Comparison of ENCODE assay signal across 9 cellular contexts in genomic region chr10:29689001-29689400, GRCh38. TPM values are rescaled to one million over a fixed set of nuclear protein-coding genes. Genes with fewer than 3 reads are reported as not detected.
DNase-seq lines count a peak whose midpoint lies in the region; ATAC-seq, FAIRE-seq and TF ChIP-seq lines count a peak whose summit lies in the region.
"Had no signal": no experiment of that assay in that cellular context is flagged by ENCODE, and none has a peak within 500 bp of the region (broad histone marks: within the 10 kb centered on the region; RNA-seq: fewer than 3 reads in every experiment).

No MANE protein-coding gene starts in this region.

- WGBS in smooth muscle cell (ENCODE audit: low lambda C conversion rate): 34% methylated on average over 7 of the region's 7 CpGs

- H3F3A ChIP-seq in PC-3 (ENCODE audit: low read length, unreplicated experiment): no peaks in the 10 kb centered on the region
- H3F3A ChIP-seq in smooth muscle cell (ENCODE audit: low read depth): peaks cover 21% of the 10 kb centered on the region

- no peaks in the 10 kb centered on the region for H3K9me1 ChIP-seq in endothelial cell of umbilical vein (replicated peaks; ENCODE audit: control insufficient read depth, extremely low read depth, insufficient read depth, low read length)

- DNase-seq in SKM-1 treated with dmso at 0.1 percent for 144 hours (lab: John Stamatoyannopoulos, UW; ENCODE audit: unreplicated experiment) (peak; percentile 0), SKM-1 (lab: John Stamatoyannopoulos, UW; ENCODE audit: unreplicated experiment) (no peak), PC-3 (peak; percentile 76), endothelial cell of umbilical vein (ENCODE audit: low read depth, low spot score) (peak; percentile 89), smooth muscle cell (lab: John Stamatoyannopoulos, UW; ENCODE audit: unreplicated experiment) (no peak), omental fat pad (ENCODE audit: low spot score) (no peak), Peyer's patch (no peak)

- POLR2A ChIA-PET in PC-3 (lab: Charles Lee; ENCODE audit: unreplicated experiment) (interaction anchor here (0.6 kb wide), 1 partner anchor 41 kb away, joined by 4 read pairs; no protein-coding TSS in a partner anchor), endothelial cell of umbilical vein (lab: Charles Lee) (interaction anchor here (0.8 to 1.2 kb wide), 2 partner anchors 11 to 28 kb away, joined by 3 to 5 read pairs; no protein-coding TSS in a partner anchor)

- H3K9ac ChIP-seq in PC-3 (ENCODE audit: low read length) (no peak overlapping the region), endothelial cell of umbilical vein (replicated peaks; ENCODE audit: extremely low read depth, insufficient read depth, low read length) (peak overlapping the region; percentile 40), smooth muscle cell (ENCODE audit: low read depth) (no peak overlapping the region)

- TF ChIP-seq CTCF in PC-3 (conservative IDR thresholded peaks at IDR 0.05; ENCODE audit: low read depth, low read length) (no peak), endothelial cell of umbilical vein (IDR thresholded peaks at IDR 0.05; ENCODE audit: extremely low read depth in 1 of 2, insufficient read depth in 1 of 2, low read depth in 1 of 2, low read length in 2 of 2) (no peak), smooth muscle cell (IDR thresholded peaks at IDR 0.05; ENCODE audit: borderline replicate concordance, insufficient read depth, poor library complexity, severe bottlenecking) (no peak), omental fat pad (IDR thresholded peaks at IDR 0.05) (no peak), Peyer's patch (IDR thresholded peaks at IDR 0.05) (no peak)

- H3K27ac ChIP-seq in PC-3 (ENCODE audit: low read length) (peak overlapping the region; percentile 56), endothelial cell of umbilical vein (ENCODE audit: insufficient read depth, low read depth, low read length) (peak overlapping the region; percentile 61), smooth muscle cell (ENCODE audit: low read depth) (peak overlapping the region; percentile 29), Peyer's patch (no peak overlapping the region)

- H3K4me2 ChIP-seq in PC-3 (ENCODE audit: low read length): peak overlapping the region; percentile 66
- peak overlapping the region; percentile 39 for H3K4me2 ChIP-seq in endothelial cell of umbilical vein (ENCODE audit: insufficient read depth, low read length)
- peak overlapping the region; percentile 42 for H3K4me2 ChIP-seq in smooth muscle cell

- TF ChIP-seq POLR2A in endothelial cell of umbilical vein (IDR thresholded peaks at IDR 0.05; ENCODE audit: low read depth, low read length) (no peak), Peyer's patch (IDR thresholded peaks at IDR 0.05) (no peak)

- H3K9me3 ChIP-seq in PC-3 (ENCODE audit: low read length) (no peaks in the 10 kb centered on the region), endothelial cell of umbilical vein (replicated peaks; ENCODE audit: control insufficient read depth, insufficient read depth, low read length) (no peaks in the 10 kb centered on the region), smooth muscle cell (replicated peaks; ENCODE audit: low read depth) (no peaks in the 10 kb centered on the region), Peyer's patch (no peaks in the 10 kb centered on the region)

- peaks cover 37% of the 10 kb centered on the region for H3K4me1 ChIP-seq in PC-3 (ENCODE audit: insufficient read depth, low read length)
- peaks cover 49% of the 10 kb centered on the region for H3K4me1 ChIP-seq in endothelial cell of umbilical vein (ENCODE audit: control insufficient read depth, extremely low read depth, insufficient read depth, low read length)
- H3K4me1 ChIP-seq in smooth muscle cell (ENCODE audit: low read depth): peaks cover 13% of the 10 kb centered on the region
- H3K4me1 ChIP-seq in Peyer's patch: no peaks in the 10 kb centered on the region

- H3K4me3 ChIP-seq in PC-3 (ENCODE audit: low read length): no peak overlapping the region
- no peak overlapping the region for H3K4me3 ChIP-seq in endothelial cell of umbilical vein (replicated peaks in 1 of 3; ENCODE audit: insufficient read depth in 1 of 3, low read depth in 1 of 3, low read length in 3 of 3)
- H3K4me3 ChIP-seq in smooth muscle cell: no peak overlapping the region
- no peak overlapping the region for H3K4me3 ChIP-seq in Peyer's patch

- CTCF ChIA-PET in PC-3 (lab: Charles Lee): interaction anchor here (0.5 to 0.6 kb wide), 2 partner anchors 55 to 61 kb away, joined by 3 to 4 read pairs; no protein-coding TSS in a partner anchor
- CTCF ChIA-PET in endothelial cell of umbilical vein (lab: Charles Lee): interaction anchor here (0.6 to 1.9 kb wide), 12 partner anchors 11 to 172 kb away, joined by 3 to 8 read pairs (median 4); no protein-coding TSS in a partner anchor

- FAIRE-seq in endothelial cell of umbilical vein (lab: Jason Lieb, UNC): peak; percentile 93
- FAIRE-seq: A204.1 had no signal

- H2AFZ ChIP-seq in PC-3 (ENCODE audit: low read length) (no peak overlapping the region), endothelial cell of umbilical vein (ENCODE audit: low read depth, low read length) (no peak overlapping the region), smooth muscle cell (ENCODE audit: low read depth) (no peak overlapping the region)

- H3K27me3 ChIP-seq in PC-3 (ENCODE audit: low read length) (no peaks in the 10 kb centered on the region), endothelial cell of umbilical vein (ENCODE audit: control insufficient read depth in 2 of 2, insufficient read depth in 2 of 2, low read length in 2 of 2) (no peaks in the 10 kb centered on the region), smooth muscle cell (ENCODE audit: low read depth) (no peaks in the 10 kb centered on the region), Peyer's patch (no peaks in the 10 kb centered on the region)

- no TSS peak for BruUV-seq in PC-3 (replicated peaks; lab: Mats Ljungman, UMichigan)
- no TSS peak for BruUV-seq in endothelial cell of umbilical vein (replicated peaks; lab: Mats Ljungman, UMichigan)

- dilution Hi-C loops in endothelial cell of umbilical vein (cut with MboI; ENCODE audit: extremely low pct_ligation_motif_present, low sequenced_read_pairs): no loop called here

- no peaks in the 10 kb centered on the region for H3K9me2 ChIP-seq in PC-3 (replicated peaks; ENCODE audit: low read length)

- intact Hi-C loops in PC-3 (cut with micrococcal nuclease): loop anchor here (2.0 kb wide), 1 partner anchor 30 kb away; no protein-coding TSS in a partner anchor
- intact Hi-C loops in endothelial cell of umbilical vein (cut with micrococcal nuclease): no loop called here

- H4K20me1 ChIP-seq in PC-3 (ENCODE audit: low read length): peaks cover 10% of the 10 kb centered on the region; the same call in 1 of the 2 replicates
- no peaks in the 10 kb centered on the region for H4K20me1 ChIP-seq in endothelial cell of umbilical vein (replicated peaks; ENCODE audit: control insufficient read depth, extremely low read depth, insufficient read depth, low read length)
- H4K20me1 ChIP-seq in smooth muscle cell (ENCODE audit: low read depth): peaks cover 49% of the 10 kb centered on the region

- H3K79me2 ChIP-seq in PC-3 (ENCODE audit: low read length): peaks cover 52% of the 10 kb centered on the region
- H3K79me2 ChIP-seq in endothelial cell of umbilical vein (ENCODE audit: control insufficient read depth, insufficient read depth, low read length): peaks cover 23% of the 10 kb centered on the region
- H3K79me2 ChIP-seq in smooth muscle cell (ENCODE audit: low read depth): peaks cover 30% of the 10 kb centered on the region

- ATAC-seq in PC-3: peak; percentile 91
- no peak for ATAC-seq in omental fat pad (ENCODE audit: low FRiP score)
- ATAC-seq in GM18511 (IDR thresholded peaks at IDR 0.05; ENCODE audit: unreplicated experiment): no peak

- H3K36me3 ChIP-seq in PC-3 (ENCODE audit: low read depth, low read length) (peaks cover 9% of the 10 kb centered on the region; the same call in 1 of the 2 replicates), endothelial cell of umbilical vein (ENCODE audit: control insufficient read depth in 2 of 2, extremely low read depth in 1 of 2, insufficient read depth in 2 of 2, low read length in 2 of 2) (peaks cover 0 to 10% of the 10 kb centered on the region in 2 experiments), smooth muscle cell (ENCODE audit: low read depth) (no peaks in the 10 kb centered on the region), Peyer's patch (peaks cover 0 to 11% (median 0%) of the 10 kb centered on the region in 3 donors)

TF ChIP-seq in endothelial cell of umbilical vein, 7 proteins besides CTCF, POLR2A, EP300 and RAD21:
- TF ChIP-seq FOS (IDR thresholded peaks at IDR 0.05; ENCODE audit: borderline replicate concordance, insufficient read depth, low read length) (peak; percentile 83), EZH2 (IDR thresholded peaks at IDR 0.05; ENCODE audit: borderline replicate concordance, low read depth, low read length, severe bottlenecking) (no peak), POLR2AphosphoS5 (IDR thresholded peaks at IDR 0.05; ENCODE audit: insufficient read depth, low read depth, low read length) (peak; percentile 68), JUN (IDR thresholded peaks at IDR 0.05; ENCODE audit: borderline replicate concordance, insufficient read depth, insufficient read length, low read depth) (peak; percentile 83), GATA2 (IDR thresholded peaks at IDR 0.05; ENCODE audit: insufficient read depth, insufficient read length, low read depth, low read length) (peak; percentile 50)

RNA-seq across cellular contexts. Expression of gene SVIL, which starts 54.2 kb away (rescaled TPM):
- total RNA-seq in PC-3 (2014; rRNA removed): 19.2 and 27.2 TPM in 2 replicates
- total RNA-seq in endothelial cell of umbilical vein: 70.7 and 85.1 TPM in 2 replicates
- polyA plus RNA-seq in endothelial cell of umbilical vein: 11.5 and 22.6 TPM in 2 replicates
- 17.7 and 19.2 TPM in 2 replicates for polyA plus RNA-seq in endothelial cell of umbilical vein (2011; cell fraction: cytosol; rRNA removed)
- 87.3 and 95.1 TPM in 2 replicates for polyA plus RNA-seq in endothelial cell of umbilical vein (2011; cell fraction: nucleus; rRNA removed)
- 62.1 and 77.9 TPM in 2 replicates for polyA plus RNA-seq in endothelial cell of umbilical vein (2012)
- polyA minus RNA-seq in endothelial cell of umbilical vein: 63.0 and 95.0 TPM in 2 replicates
- polyA minus RNA-seq in endothelial cell of umbilical vein (2011; cell fraction: cytosol; rRNA and poly(A)+ RNA removed): 9.1 TPM
- 106 and 130 TPM in 2 replicates for polyA minus RNA-seq in endothelial cell of umbilical vein (2011; cell fraction: nucleus; rRNA and poly(A)+ RNA removed)
- 28.5 and 32.5 TPM in 2 replicates for total RNA-seq in smooth muscle cell
- polyA plus RNA-seq in smooth muscle cell: 33.0 and 59.4 TPM in 2 replicates
- total RNA-seq in omental fat pad: 10 to 100 TPM; 22.8 to 44.4 (median 30.5) TPM
- total RNA-seq in Peyer's patch: 10 to 100 TPM; 30.3 to 84.3 (median 62.5) TPM

Comparison
In these comparisons a context has a peak if more than half of its experiments do, and no peak if none do; other contexts are left out.
1. DNase-seq: peak in SKM-1 treated with dmso at 0.1 percent for 144 hours (single experiment), PC-3 (single experiment) and endothelial cell of umbilical vein (single experiment); none in SKM-1 (single experiment), smooth muscle cell (single experiment), omental fat pad (single experiment) and Peyer's patch (0 of 3).
2. H3K27ac ChIP-seq: peak in PC-3 (single experiment), endothelial cell of umbilical vein (single experiment) and smooth muscle cell (single experiment); none in Peyer's patch (0 of 4).
3. Peak in every context shown above with its lines, with median percentiles within 50 percentile points of each other: H3K4me2 ChIP-seq.